8 cellular contexts compared by ENCODE assay signal in genomic region chr17:47621293-47622178, GRCh38. TPM values are rescaled to one million over a fixed set of nuclear protein-coding genes. Genes with fewer than 3 reads are reported as not detected.
DNase-seq lines count a peak whose midpoint lies in the region; ATAC-seq and TF ChIP-seq lines count a peak whose summit lies in the region.

No MANE protein-coding gene starts in this region.

- TF ChIP-seq EP300 in suprapubic skin (IDR thresholded peaks at IDR 0.05), result no peak

- H3K4me1 ChIP-seq in suprapubic skin, result peaks cover 9% of the 10 kb centered on the region

- no peak for ATAC-seq in activated naive CD4-positive, alpha-beta T cell treated with anti-CD3 and anti-CD28 coated beads, Interleukin-2, amount 50 U/mL, for 72 hours

- peak overlapping the region; percentile 15 for H3K27ac ChIP-seq in suprapubic skin

- no peak overlapping the region for H3K4me3 ChIP-seq in suprapubic skin

- H3K27me3 ChIP-seq in suprapubic skin, result no peaks in the 10 kb centered on the region

- WGBS in suprapubic skin, result 45% methylated on average over 9 of the region's 9 CpGs

- peaks cover 15 to 34% of the 10 kb centered on the region in 2 donors for H3K36me3 Mint-ChIP-seq in activated naive CD4-positive, alpha-beta T cell treated with anti-CD3 and anti-CD28 coated beads, Interleukin-2, amount 50 U/mL, for 72 hours

- H3K36me3 ChIP-seq in suprapubic skin, result peaks cover 59% of the 10 kb centered on the region

- no peak for TF ChIP-seq CTCF in suprapubic skin (IDR thresholded peaks at IDR 0.05)

- no peaks in the 10 kb centered on the region for H3K9me3 ChIP-seq in suprapubic skin

- H3K9me3 Mint-ChIP-seq in activated naive CD4-positive, alpha-beta T cell treated with anti-CD3 and anti-CD28 coated beads, Interleukin-2, amount 50 U/mL, for 72 hours, result no peaks in the 10 kb centered on the region

- peak overlapping the region; percentile 90 to 91 for H3K27ac Mint-ChIP-seq in activated naive CD4-positive, alpha-beta T cell treated with anti-CD3 and anti-CD28 coated beads, Interleukin-2, amount 50 U/mL, for 72 hours

- DNase-seq in activated naive CD4-positive, alpha-beta T cell treated with anti-CD3 and anti-CD28 coated beads, Interleukin-2, amount 50 U/mL, for 72 hours (ENCODE audit: low spot score in 2 of 2), result no peak
- DNase-seq in activated naive CD4-positive, alpha-beta T cell treated with anti-CD3 and anti-CD28 coated beads, Interleukin-2, amount 50 U/mL, for 16 hours, result no peak
- DNase-seq in amniotic epithelial cell (ENCODE audit: low read depth), result peak; percentile 94
- DNase-seq in iPS-NIHi7 (ENCODE audit: extremely low spot score), result peak; percentile 76
- DNase-seq in suprapubic skin (ENCODE audit: low spot score in 2 of 2), result no peak
- DNase-seq in stimulated activated CD4-positive, alpha-beta T cell treated with anti-CD3 and anti-CD28 coated beads, Interleukin-2, amount 100 ng/mL, for 48 hours, result no peak
- DNase-seq in activated CD4-positive, alpha-beta T cell treated with anti-CD3 and anti-CD28 coated beads, Interleukin-2, amount 50 U/mL, for 4 hours, result no peak
- DNase-seq in NCI-H524 treated with DMSO at 0.1 percent for 48 hours (lab: John Stamatoyannopoulos, UW), result no peak

- no peak for TF ChIP-seq POLR2A in suprapubic skin (IDR thresholded peaks at IDR 0.05)

RNA-seq across cellular contexts. Expression of gene KPNB1, which starts 28.2 kb away (rescaled TPM):
- 100 to 1,000 TPM; 560 to 601 TPM for total RNA-seq in activated naive CD4-positive, alpha-beta T cell treated with anti-CD3 and anti-CD28 coated beads, Interleukin-2, amount 50 U/mL, for 72 hours
- total RNA-seq in suprapubic skin, result 100 to 1,000 TPM; 100 to 162 (median 139) TPM

Comparison
In these comparisons a context has a peak if more than half of its experiments do, and no peak if none do; other contexts are left out.
1. DNase-seq: peak in amniotic epithelial cell (single experiment) and iPS-NIHi7 (single experiment); none in activated naive CD4-positive, alpha-beta T cell treated with anti-CD3 and anti-CD28 coated beads, Interleukin-2, amount 50 U/mL, for 72 hours (0 of 2), activated naive CD4-positive, alpha-beta T cell treated with anti-CD3 and anti-CD28 coated beads, Interleukin-2, amount 50 U/mL, for 16 hours (single experiment), suprapubic skin (0 of 2), stimulated activated CD4-positive, alpha-beta T cell treated with anti-CD3 and anti-CD28 coated beads, Interleukin-2, amount 100 ng/mL, for 48 hours (0 of 2), activated CD4-positive, alpha-beta T cell treated with anti-CD3 and anti-CD28 coated beads, Interleukin-2, amount 50 U/mL, for 4 hours (0 of 2) and NCI-H524 treated with DMSO at 0.1 percent for 48 hours (single experiment).